In the genomic region with DNA sequence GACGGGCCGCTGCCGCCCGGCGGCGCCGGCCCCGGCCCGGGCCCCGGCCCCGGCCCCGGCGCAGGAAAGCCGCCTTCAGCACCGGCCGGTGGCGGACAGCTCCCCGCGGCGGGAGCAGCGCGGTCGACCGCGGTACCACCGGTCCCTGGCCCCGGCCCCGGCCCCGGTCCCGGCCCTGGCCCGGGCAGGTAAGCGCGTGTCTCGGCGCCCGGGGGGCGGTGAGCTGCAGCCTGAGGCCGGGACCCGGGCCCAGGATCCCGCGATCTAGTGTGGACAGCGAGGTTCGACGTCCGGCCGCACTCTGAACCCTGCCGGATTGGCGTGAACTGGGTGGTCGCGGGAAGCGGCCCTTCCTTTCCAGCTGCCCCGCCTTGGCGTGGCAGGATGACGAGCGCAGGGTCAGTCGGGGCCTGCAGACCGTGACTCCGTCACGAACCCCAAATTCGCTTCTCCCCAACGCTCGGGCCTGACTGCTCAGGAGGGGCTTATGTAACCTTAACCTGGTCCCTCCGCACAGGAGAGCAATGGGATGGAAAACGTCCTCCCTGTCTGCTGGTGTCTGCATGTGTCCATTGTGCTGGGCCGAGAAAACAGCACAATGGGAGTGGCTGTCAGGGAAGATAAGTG, we compare ENCODE assay signal across 8 cellular contexts. TPM values are rescaled to one million over a fixed set of nuclear protein-coding genes. Genes with fewer than 3 reads are reported as not detected.
DNase-seq lines count a peak whose midpoint lies in the region; ATAC-seq and TF ChIP-seq lines count a peak whose summit lies in the region.

No MANE protein-coding gene starts in this region.

- H3K36me3 Mint-ChIP-seq in activated T-helper 2 cell treated with anti-CD3 and anti-CD28 coated beads, Interferon-gamma antibody, Interleukin-2, Interleukin-4, amounts not matched to agents 10 μg/mL and 5 μg/mL and 100 μg/mL, durations not matched to agents 14 hours and 24 hours and 36 hours (ENCODE audit: low read depth) = no peaks in the 10 kb centered on the region

- H3K27me3 ChIP-seq in DOHH2 (ENCODE audit: control insufficient read depth, low read length) (peaks cover 34% of the 10 kb centered on the region), heart left ventricle (peaks cover 0 to 16% (median 0%) of the 10 kb centered on the region in 9 donors)

- peak; percentile 10 for ATAC-seq in GM21717 (IDR thresholded peaks at IDR 0.05; ENCODE audit: unreplicated experiment)
- peak; percentile 11 to 73 (median 60) for ATAC-seq in heart left ventricle

- 0 out of 2 replicates have a peak, but pooled peaks cover 5% of the 10 kb centered on the region for H3F3A ChIP-seq in DOHH2 (ENCODE audit: control insufficient read depth, insufficient read depth)

- no peak overlapping the region for H3K27ac ChIP-seq in DOHH2 (ENCODE audit: low read depth, low read length)
- H3K27ac ChIP-seq in heart left ventricle = no peak overlapping the region

- no peak for TF ChIP-seq POLR2A in heart left ventricle (IDR thresholded peaks at IDR 0.05)

- H3K4me1 Mint-ChIP-seq in activated T-helper 2 cell treated with anti-CD3 and anti-CD28 coated beads, Interferon-gamma antibody, Interleukin-2, Interleukin-4, amounts not matched to agents 10 μg/mL and 5 μg/mL and 100 μg/mL, durations not matched to agents 14 hours and 24 hours and 36 hours (ENCODE audit: low read depth) = peaks cover 20% of the 10 kb centered on the region

- DNase-seq in M059J (ENCODE audit: low read depth) (peak; percentile 22), heart left ventricle (peak; percentile 53 to 80 (median 60)), putamen (ENCODE audit: low spot score) (peak; percentile 15), kidney glomerular epithelial cell (lab: John Stamatoyannopoulos, UW) (no peak), GM20000 (ENCODE audit: low spot score) (no peak)
- peak; percentile 58 for DNase-seq in activated T-helper 2 cell treated with anti-CD3 and anti-CD28 coated beads, Interferon-gamma antibody, Interleukin-2, Interleukin-4, amounts not matched to agents 10 μg/mL and 5 μg/mL and 100 μg/mL, durations not matched to agents 14 hours and 24 hours and 36 hours (ENCODE audit: low spot score)

- intact Hi-C loops in activated T-helper 2 cell treated with anti-CD3 and anti-CD28 coated beads, Interferon-gamma antibody, Interleukin-2, Interleukin-4, amounts not matched to agents 10 μg/mL and 5 μg/mL and 100 μg/mL, durations not matched to agents 14 hours and 24 hours and 36 hours (cut with micrococcal nuclease) = loop anchor here (2.0 kb wide), 1 partner anchor 14 kb away; no protein-coding TSS in a partner anchor
- intact Hi-C loops in heart left ventricle (cut with DNase I) = no loop called here

- 1 to 2% (median 1%) methylated on average over 22 to 65 of the region's 65 CpGs for WGBS in heart left ventricle, 4 donors

- H3K9me3 ChIP-seq in DOHH2 (ENCODE audit: control insufficient read depth, insufficient read depth, low read length) (no peaks in the 10 kb centered on the region), heart left ventricle (no peaks in the 10 kb centered on the region)

- H3K36me3 ChIP-seq in DOHH2 (ENCODE audit: control insufficient read depth, low read length) (no peaks in the 10 kb centered on the region), heart left ventricle (no peaks in the 10 kb centered on the region)

- peaks cover 53% of the 10 kb centered on the region for H3K27me3 Mint-ChIP-seq in activated T-helper 2 cell treated with anti-CD3 and anti-CD28 coated beads, Interferon-gamma antibody, Interleukin-2, Interleukin-4, amounts not matched to agents 10 μg/mL and 5 μg/mL and 100 μg/mL, durations not matched to agents 14 hours and 24 hours and 36 hours (ENCODE audit: low read depth)

- H3K4me3 ChIP-seq in DOHH2 (ENCODE audit: low read length) = peak overlapping the region; percentile 53
- H3K4me3 ChIP-seq in heart left ventricle = peak overlapping the region; percentile 16 to 97 (median 55)

- peak overlapping the region; percentile 56 for H3K4me2 ChIP-seq in DOHH2 (ENCODE audit: low read length)

- H3K4me1 ChIP-seq in DOHH2 (ENCODE audit: control insufficient read depth, low read length) (peaks cover 18% of the 10 kb centered on the region), heart left ventricle (peaks cover 3 to 19% (median 16%) of the 10 kb centered on the region in 12 donors)

- H3K4me3 Mint-ChIP-seq in activated T-helper 2 cell treated with anti-CD3 and anti-CD28 coated beads, Interferon-gamma antibody, Interleukin-2, Interleukin-4, amounts not matched to agents 10 μg/mL and 5 μg/mL and 100 μg/mL, durations not matched to agents 14 hours and 24 hours and 36 hours (ENCODE audit: low read depth) = peak overlapping the region; percentile 61

- H3K79me2 ChIP-seq in DOHH2 (ENCODE audit: control insufficient read depth, low read length) = no peaks in the 10 kb centered on the region

- no peaks in the 10 kb centered on the region for H4K20me1 ChIP-seq in DOHH2 (ENCODE audit: control insufficient read depth, insufficient read depth, low read depth, low read length)

- no peaks in the 10 kb centered on the region for H3K9me2 ChIP-seq in DOHH2 (replicated peaks; ENCODE audit: control insufficient read depth, low read length)

- no peaks in the 10 kb centered on the region for H3K9me3 Mint-ChIP-seq in activated T-helper 2 cell treated with anti-CD3 and anti-CD28 coated beads, Interferon-gamma antibody, Interleukin-2, Interleukin-4, amounts not matched to agents 10 μg/mL and 5 μg/mL and 100 μg/mL, durations not matched to agents 14 hours and 24 hours and 36 hours

- H3K27ac Mint-ChIP-seq in activated T-helper 2 cell treated with anti-CD3 and anti-CD28 coated beads, Interferon-gamma antibody, Interleukin-2, Interleukin-4, amounts not matched to agents 10 μg/mL and 5 μg/mL and 100 μg/mL, durations not matched to agents 14 hours and 24 hours and 36 hours = no peak overlapping the region

- TF ChIP-seq CTCF in DOHH2 (IDR thresholded peaks at IDR 0.05; ENCODE audit: low read depth, low read length, poor library complexity, severe bottlenecking) = no peak
- TF ChIP-seq CTCF in heart left ventricle (IDR thresholded peaks at IDR 0.05) = no peak
- TF ChIP-seq CTCF in GM20000 (IDR thresholded peaks at IDR 0.05; ENCODE audit: extremely low read depth, missing control alignments) = no peak

RNA-seq across cellular contexts. Expression of a gene that starts 0.5 kb away (rescaled TPM):
- 0.07 and 0.27 TPM in 2 replicates for total RNA-seq in M059J (2014; rRNA removed; shearing (Covaris generic))
- 0.09 and 0.11 TPM in 2 replicates for total RNA-seq in activated T-helper 2 cell treated with anti-CD3 and anti-CD28 coated beads, Interferon-gamma antibody, Interleukin-2, Interleukin-4, amounts not matched to agents 10 μg/mL and 5 μg/mL and 100 μg/mL, durations not matched to agents 14 hours and 24 hours and 36 hours
- total RNA-seq in heart left ventricle = 1 to 10 TPM in 5 of 9 donors, under 1 TPM in 4; 0.12 to 1.6 (median 1.0) TPM
- under 1 TPM; 0.19 to 0.42 TPM for polyA plus RNA-seq in heart left ventricle

Comparison
In these comparisons a context has a peak if more than half of its experiments do, and no peak if none do; other contexts are left out.
1. DNase-seq: peak in M059J (single experiment), activated T-helper 2 cell treated with anti-CD3 and anti-CD28 coated beads, Interferon-gamma antibody, Interleukin-2, Interleukin-4, amounts not matched to agents 10 μg/mL and 5 μg/mL and 100 μg/mL, durations not matched to agents 14 hours and 24 hours and 36 hours (single experiment), heart left ventricle (5 of 5) and putamen (single experiment); none in kidney glomerular epithelial cell (single experiment) and GM20000 (single experiment).